Comparison of ENCODE assay signal across 11 cellular contexts in the genomic region with DNA sequence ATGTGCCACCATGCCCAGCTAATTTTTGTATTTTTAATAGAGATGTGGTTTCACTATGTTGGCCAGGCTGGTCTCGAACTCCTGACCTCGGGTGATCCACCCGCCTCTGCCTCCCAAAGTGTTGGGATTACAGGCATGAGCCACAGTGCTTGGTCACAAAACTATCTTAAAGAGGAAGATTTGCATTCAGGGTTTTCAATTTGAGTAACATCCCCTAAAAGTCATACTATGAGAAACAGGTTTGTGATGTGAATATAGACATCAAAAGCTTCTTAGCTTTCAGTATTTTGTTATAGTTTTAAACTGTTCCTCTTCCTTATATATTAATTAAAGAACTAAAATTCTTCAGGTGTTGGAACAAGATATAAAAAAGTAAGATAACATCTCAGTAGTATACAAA. TPM values are rescaled to one million over a fixed set of nuclear protein-coding genes. Genes with fewer than 3 reads are reported as not detected.
DNase-seq lines count a peak whose midpoint lies in the region; ATAC-seq and TF ChIP-seq lines count a peak whose summit lies in the region.
"Not testable (repeated sequence)": the region's sequence is repeated elsewhere in the genome, so short reads cannot be mapped to it uniquely, and the experiment has no call there.
"Had no signal": no experiment of that assay in that cellular context is flagged by ENCODE, and none has a peak within 500 bp of the region (broad histone marks: within the 10 kb centered on the region; RNA-seq: fewer than 3 reads in every experiment).

No MANE protein-coding gene starts in this region.

- not testable (repeated sequence) for H2AFZ ChIP-seq in ACC112 (ENCODE audit: low read length, unreplicated experiment); mammary epithelial cell (ENCODE audit: low read depth, low read length)

- intact Hi-C loops in mammary epithelial cell (cut with micrococcal nuclease): not testable (repeated sequence)

- POLR2A ChIA-PET in RWPE1 (lab: Yijun Ruan, JAX; ENCODE audit: low non-redundant PET): not testable (repeated sequence)

- ATAC-seq in GM19395 (IDR thresholded peaks at IDR 0.05; ENCODE audit: unreplicated experiment): peak; percentile 67
- ATAC-seq in HG02610 (IDR thresholded peaks at IDR 0.05; ENCODE audit: unreplicated experiment): peak; percentile 89
- peak; percentile 44 for ATAC-seq in HG03342 (IDR thresholded peaks at IDR 0.05; ENCODE audit: unreplicated experiment)
- ATAC-seq in activated T-helper 17 cell treated with anti-CD3 and anti-CD28 coated beads, Interleukin-2, amount 50 U/mL, for 72 hours (replicated peaks): peak; percentile 69

- peak overlapping the region; percentile 68 for H3K4me2 ChIP-seq in mammary epithelial cell (ENCODE audit: insufficient read depth, low read depth, low read length)

- not testable (repeated sequence) for TF ChIP-seq CTCF in RWPE1 (conservative IDR thresholded peaks at IDR 0.05; ENCODE audit: low read depth); mammary epithelial cell (conservative IDR thresholded peaks at IDR 0.05 in 1 of 2, IDR thresholded peaks at IDR 0.05 in 1 of 2; ENCODE audit: extremely low read depth in 1 of 2, insufficient read depth in 1 of 2, low read depth in 1 of 2, low read length in 2 of 2); suprapubic skin (IDR thresholded peaks at IDR 0.05)

- not testable (repeated sequence) for H3K9ac ChIP-seq in mammary epithelial cell (ENCODE audit: insufficient read depth, low read length)

- H3K4me3 Mint-ChIP-seq in activated T-helper 17 cell treated with anti-CD3 and anti-CD28 coated beads, Interleukin-2, amount 50 U/mL, for 72 hours: not testable (repeated sequence)

- H3K36me3 Mint-ChIP-seq in activated T-helper 17 cell treated with anti-CD3 and anti-CD28 coated beads, Interleukin-2, amount 50 U/mL, for 72 hours (ENCODE audit: low read depth): not testable (repeated sequence)

- H3K4me1 ChIP-seq in ACC112 (ENCODE audit: control insufficient read depth, insufficient read depth, low read length, unreplicated experiment) (peaks cover 44% of the 10 kb centered on the region), mammary epithelial cell (ENCODE audit: insufficient read depth, low read length) (peaks cover 39% of the 10 kb centered on the region)
- H3K4me1 ChIP-seq in suprapubic skin: not testable (repeated sequence)

- H4K20me1 ChIP-seq in mammary epithelial cell (ENCODE audit: insufficient read depth, low read length): not testable (repeated sequence)

- CTCF ChIA-PET in RWPE1 (lab: Yijun Ruan, JAX): interaction anchor here (0.6 kb wide), 1 partner anchor 1325 kb away, joined by 4 read pairs; no protein-coding TSS in a partner anchor
- CTCF ChIA-PET in mammary epithelial cell (lab: Charles Lee; ENCODE audit: low non-redundant PET): not testable (repeated sequence)

- 97% methylated on average over 3 of the region's 3 CpGs for WGBS in mammary epithelial cell (ENCODE audit: low coverage, missing lambda C conversion rate)
- WGBS in suprapubic skin: 92% methylated on average over 3 of the region's 3 CpGs

- DNase-seq in RWPE1 (ENCODE audit: low spot score); mammary epithelial cell; suprapubic skin (ENCODE audit: low spot score in 2 of 2): not testable (repeated sequence)

- H3K9me3 ChIP-seq in mammary epithelial cell (replicated peaks; ENCODE audit: insufficient read depth, low read length); suprapubic skin: not testable (repeated sequence)

- TF ChIP-seq EP300 in suprapubic skin (IDR thresholded peaks at IDR 0.05): not testable (repeated sequence)

- dilution Hi-C loops in mammary epithelial cell (cut with HindIII; ENCODE audit: low sequenced_read_pairs): not testable (repeated sequence)

- H3K4me1 Mint-ChIP-seq in activated T-helper 17 cell treated with anti-CD3 and anti-CD28 coated beads, Interleukin-2, amount 50 U/mL, for 72 hours: not testable (repeated sequence)

- TF ChIP-seq POLR2A in suprapubic skin (IDR thresholded peaks at IDR 0.05): not testable (repeated sequence)

- not testable (repeated sequence) for H3K9me3 Mint-ChIP-seq in activated T-helper 17 cell treated with anti-CD3 and anti-CD28 coated beads, Interleukin-2, amount 50 U/mL, for 72 hours

- H3K4me3 ChIP-seq in ACC112 (ENCODE audit: low read depth, low read length) (peak overlapping the region; percentile 72), mammary epithelial cell (replicated peaks in 1 of 3; ENCODE audit: insufficient read depth in 1 of 3, low read depth in 2 of 3, low read length in 3 of 3) (peak overlapping the region in 1 of 3 experiments; percentile 26)
- H3K4me3 ChIP-seq in suprapubic skin: not testable (repeated sequence)

- H3K27me3 Mint-ChIP-seq in activated T-helper 17 cell treated with anti-CD3 and anti-CD28 coated beads, Interleukin-2, amount 50 U/mL, for 72 hours: peaks cover 16% of the 10 kb centered on the region

- H3K79me2 ChIP-seq in ACC112 (ENCODE audit: control insufficient read depth, insufficient read depth, low read length, unreplicated experiment): peaks cover 38% of the 10 kb centered on the region
- H3K79me2 ChIP-seq in mammary epithelial cell (ENCODE audit: insufficient read depth, low read length): peaks cover 26% of the 10 kb centered on the region

- not testable (repeated sequence) for H3K27me3 ChIP-seq in ACC112 (ENCODE audit: insufficient read depth, low read length); mammary epithelial cell (ENCODE audit: insufficient read depth, low read length); suprapubic skin

- in situ Hi-C loops in mammary epithelial cell (cut with MboI; ENCODE audit: low sequenced_read_pairs in 2 of 2): not testable (repeated sequence)

- peak overlapping the region; percentile 93; the same call in 1 of the 2 replicates for H3K27ac ChIP-seq in ACC112 (ENCODE audit: low read depth, low read length)
- peak overlapping the region; percentile 56 for H3K27ac ChIP-seq in RWPE1
- H3K27ac ChIP-seq in mammary epithelial cell (ENCODE audit: insufficient read depth, low read depth, low read length): not testable (repeated sequence)
- H3K27ac ChIP-seq in suprapubic skin: peak overlapping the region; percentile 50

- BruUV-seq in mammary epithelial cell (replicated peaks; lab: Mats Ljungman, UMichigan): not testable (repeated sequence)

- peaks cover 53% of the 10 kb centered on the region for H3K36me3 ChIP-seq in ACC112 (ENCODE audit: insufficient read depth, low read length)
- not testable (repeated sequence) for H3K36me3 ChIP-seq in mammary epithelial cell (ENCODE audit: insufficient read depth, low read length); suprapubic skin

- not testable (repeated sequence) for H3K27ac Mint-ChIP-seq in activated T-helper 17 cell treated with anti-CD3 and anti-CD28 coated beads, Interleukin-2, amount 50 U/mL, for 72 hours

RNA-seq across cellular contexts. Expression of gene AOX1, which starts 24.4 kb away (rescaled TPM):
- total RNA-seq in activated T-helper 17 cell treated with anti-CD3 and anti-CD28 coated beads, Interleukin-2, amount 50 U/mL, for 72 hours: under 1 TPM; 0.04 to 0.95 TPM
- total RNA-seq in mammary epithelial cell (10 to 100 TPM; 54.9 to 75.3 TPM), suprapubic skin (10 to 100 TPM; 20.1 to 46.9 (median 30.4) TPM)
- polyA plus RNA-seq in mammary epithelial cell: 82.2 TPM
- polyA minus RNA-seq in mammary epithelial cell: 263 TPM
- total RNA-seq: CD8-positive, alpha-beta memory T cell; G401; T-helper 17 cell had no signal

Comparison
In these comparisons a context has a peak if more than half of its experiments do, and no peak if none do; other contexts are left out.
1. RNA of gene AOX1, which starts 24.4 kb away (total RNA-seq): 54.9 to 75.3 TPM in mammary epithelial cell and 20.1 to 46.9 TPM in suprapubic skin; 0.04 to 0.95 TPM in activated T-helper 17 cell treated with anti-CD3 and anti-CD28 coated beads, Interleukin-2, amount 50 U/mL, for 72 hours; every median in the first group is over 10 times any median in the second.
2. Peak in every context shown above with its lines, with median percentiles within 50 percentile points of each other: ATAC-seq.